In the genomic region with DNA sequence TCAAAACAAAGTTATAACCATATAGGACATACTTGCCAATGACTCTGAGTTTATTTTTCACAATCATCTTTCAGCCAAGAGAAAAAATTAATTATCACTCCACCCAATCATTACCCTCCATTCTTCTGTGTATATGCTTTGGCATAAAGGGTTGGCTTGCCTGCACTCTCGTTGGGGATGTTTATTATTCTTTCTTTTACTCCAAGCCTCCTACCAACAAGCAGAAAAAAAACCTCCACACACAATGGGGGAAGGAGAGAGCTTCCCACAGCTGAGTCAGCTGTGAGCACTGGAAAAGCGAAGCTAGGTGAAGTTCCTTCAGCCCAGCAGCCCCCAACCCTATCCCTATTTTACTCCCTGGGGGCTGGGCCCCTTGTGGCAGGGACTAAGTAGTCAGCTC, we compare ENCODE assay signal across 21 cellular contexts. TPM values are rescaled to one million over a fixed set of nuclear protein-coding genes. Genes with fewer than 3 reads are reported as not detected.
A peak's percentile ranks its signal among the peaks of the same experiment; 100 is the strongest.
DNase-seq lines count a peak whose midpoint lies in the region; ATAC-seq, FAIRE-seq and TF ChIP-seq lines count a peak whose summit lies in the region.
"Had no signal": no experiment of that assay in that cellular context is flagged by ENCODE, and none has a peak within 500 bp of the region (broad histone marks: within the 10 kb centered on the region; RNA-seq: fewer than 3 reads in every experiment).

No MANE protein-coding gene starts in this region.

- WGBS in upper lobe of left lung, 2 donors = 35 to 40% methylated on average over 2 of the region's 2 CpGs

- ATAC-seq in upper lobe of left lung (ENCODE audit: low FRiP score in 2 of 2) (no peak), HG03378 (IDR thresholded peaks at IDR 0.05; ENCODE audit: unreplicated experiment) (no peak)
- ATAC-seq: activated T-helper 17 cell treated with anti-CD3 and anti-CD28 coated beads, Interleukin-2, amount 50 U/mL, for 72 hours; left lobe of liver had no signal

- H3K4me3 ChIP-seq in breast epithelium (peak overlapping the region in 2 of 3 donors; percentile 59 to 76), astrocyte of the cerebellum (ENCODE audit: low read depth, low read length) (peak overlapping the region; percentile 58), iPS-20b (ENCODE audit: low read length) (peak overlapping the region; percentile 75; the same call in 1 of the 2 replicates), upper lobe of left lung (peak overlapping the region in 3 of 4 donors; percentile 46 to 71 (median 61))

- H3K27ac ChIP-seq in breast epithelium = no peak overlapping the region
- no peak overlapping the region for H3K27ac ChIP-seq in iPS-20b (ENCODE audit: low read length)
- peak overlapping the region in 1 of 4 donors; percentile 84 for H3K27ac ChIP-seq in upper lobe of left lung
- H3K27ac ChIP-seq: pancreas, SJCRH30, thoracic aorta had no signal

- H3K27me3 ChIP-seq in breast epithelium = peaks cover 0 to 21% of the 10 kb centered on the region in 2 donors
- H3K27me3 ChIP-seq in iPS-20b (ENCODE audit: insufficient read depth, low read length) = peaks cover 4% of the 10 kb centered on the region; the same call in 1 of the 2 replicates
- no peaks in the 10 kb centered on the region for H3K27me3 ChIP-seq in upper lobe of left lung
- H3K27me3 ChIP-seq: SJCRH30 had no signal

- H3K9me3 ChIP-seq in breast epithelium (no peaks in the 10 kb centered on the region), iPS-20b (ENCODE audit: insufficient read depth, low read depth, low read length) (no peaks in the 10 kb centered on the region), upper lobe of left lung (no peaks in the 10 kb centered on the region)
- H3K9me3 ChIP-seq: pancreas, SJCRH30, thoracic aorta had no signal

- FAIRE-seq in D721Med (lab: Jason Lieb, UNC) = no peak
- FAIRE-seq: GM18507, pancreas had no signal

- CTCF ChIA-PET in MCF 10A (lab: Yijun Ruan, JAX) = interaction anchor here (0.5 to 1.0 kb wide), 3 partner anchors 23 to 235 kb away, joined by 3 to 5 read pairs (median 3); no protein-coding TSS in a partner anchor

- in situ Hi-C loops in astrocyte of the cerebellum (cut with HindIII; ENCODE audit: low sequenced_read_pairs) = no loop called here

- H3K9ac ChIP-seq in iPS-20b (ENCODE audit: low read depth, low read length) = no peak overlapping the region

- no peaks in the 10 kb centered on the region for H3K36me3 ChIP-seq in breast epithelium
- H3K36me3 ChIP-seq in iPS-20b (ENCODE audit: insufficient read depth, low read depth, low read length) = no peaks in the 10 kb centered on the region
- peaks cover 0 to 3% (median 0%) of the 10 kb centered on the region in 4 donors for H3K36me3 ChIP-seq in upper lobe of left lung
- H3K36me3 ChIP-seq: pancreas, SJCRH30, thoracic aorta had no signal

- H3K27me3 Mint-ChIP-seq in MCF 10A (ENCODE audit: insufficient read depth, unreplicated experiment) = peaks cover 28% of the 10 kb centered on the region

- TF ChIP-seq POLR2A in breast epithelium (IDR thresholded peaks at IDR 0.05) = no peak
- TF ChIP-seq POLR2A in upper lobe of left lung (IDR thresholded peaks at IDR 0.05) = no peak

- peaks cover 6% of the 10 kb centered on the region for H3K4me1 Mint-ChIP-seq in MCF 10A (ENCODE audit: insufficient read depth, unreplicated experiment)
- H3K4me1 Mint-ChIP-seq: activated T-helper 17 cell treated with anti-CD3 and anti-CD28 coated beads, Interleukin-2, amount 50 U/mL, for 72 hours had no signal

- DNase-seq in breast epithelium (ENCODE audit: low spot score in 2 of 2) (no peak), MCF 10A (ENCODE audit: unreplicated experiment) (no peak), astrocyte of the cerebellum (ENCODE audit: low read depth) (peak; percentile 16), upper lobe of left lung (no peak), D721Med (ENCODE audit: insufficient read length, low spot score) (no peak), OCI-M2 (lab: John Stamatoyannopoulos, UW; ENCODE audit: unreplicated experiment) (no peak)
- DNase-seq: activated CD8-positive, alpha-beta memory T cell treated with anti-CD3 and anti-CD28 coated beads for 24 hours; DMS53; effector memory CD4-positive, alpha-beta T cell; foreskin fibroblast; NCI-H1694 treated with DMSO at 0.1 percent for 48 hours; NCI-H446 treated with DMSO at 0.1 percent for 48 hours; pancreas; T-helper 2 cell had no signal

- TF ChIP-seq EP300 in upper lobe of left lung (IDR thresholded peaks at IDR 0.05) = no peak

- no peaks in the 10 kb centered on the region for H3K36me3 Mint-ChIP-seq in MCF 10A (ENCODE audit: insufficient read depth, unreplicated experiment)

- H3K4me1 ChIP-seq in breast epithelium (no peaks in the 10 kb centered on the region), iPS-20b (ENCODE audit: insufficient read depth, low read length) (no peaks in the 10 kb centered on the region; the same call in 1 of the 2 replicates), upper lobe of left lung (peaks cover 0 to 6% (median 2%) of the 10 kb centered on the region in 4 donors)
- H3K4me1 ChIP-seq: pancreas had no signal

- no peak overlapping the region for H3K27ac Mint-ChIP-seq in MCF 10A (ENCODE audit: low read depth, unreplicated experiment)
- H3K27ac Mint-ChIP-seq: activated T-helper 17 cell treated with anti-CD3 and anti-CD28 coated beads, Interleukin-2, amount 50 U/mL, for 72 hours had no signal

- BruUV-seq in MCF 10A (replicated peaks; lab: Mats Ljungman, UMichigan) = no TSS peak

- intact Hi-C loops in breast epithelium (cut with DNase I; ENCODE audit: low total_unique reads) (no loop called here), MCF 10A (cut with micrococcal nuclease) (loop anchor here (10.0 kb wide), 2 partner anchors 63 to 127 kb away; a partner anchor contains a TSS)

- POLR2A ChIA-PET in MCF 10A (lab: Yijun Ruan, JAX) = interaction anchor here (1.2 to 2.2 kb wide), 4 partner anchors 10 to 67 kb away, joined by 3 to 11 read pairs (median 6); a partner anchor contains a TSS

- TF ChIP-seq CTCF in breast epithelium (IDR thresholded peaks at IDR 0.05) = no peak
- no peak for TF ChIP-seq CTCF in MCF 10A (IDR thresholded peaks at IDR 0.05; ENCODE audit: unreplicated experiment)
- no peak for TF ChIP-seq CTCF in astrocyte of the cerebellum (IDR thresholded peaks at IDR 0.05; ENCODE audit: low read depth, low read length, missing control alignments)
- no peak for TF ChIP-seq CTCF in upper lobe of left lung (IDR thresholded peaks at IDR 0.05)
- no peak for TF ChIP-seq CTCF in D721Med (IDR thresholded peaks at IDR 0.05; ENCODE audit: insufficient read depth, missing control alignments)

- no peak overlapping the region for H3K4me3 Mint-ChIP-seq in MCF 10A (ENCODE audit: unreplicated experiment)

- no peaks in the 10 kb centered on the region for H3K9me3 Mint-ChIP-seq in MCF 10A (ENCODE audit: unreplicated experiment)
- H3K9me3 Mint-ChIP-seq: activated T-helper 17 cell treated with anti-CD3 and anti-CD28 coated beads, Interleukin-2, amount 50 U/mL, for 72 hours had no signal

RNA-seq across cellular contexts. Expression of a gene that starts 1.5 kb away (rescaled TPM):
- 10 to 100 TPM in 2 of 3 donors, 1 to 10 TPM in 1; 9.5 to 20.2 (median 14.6) TPM for total RNA-seq in breast epithelium
- total RNA-seq in MCF 10A (2022) = 4.0 and 4.8 TPM in 2 replicates
- total RNA-seq in upper lobe of left lung = 10 to 100 TPM; 10.0 to 40.9 (median 10.8) TPM
